In the genomic region with DNA sequence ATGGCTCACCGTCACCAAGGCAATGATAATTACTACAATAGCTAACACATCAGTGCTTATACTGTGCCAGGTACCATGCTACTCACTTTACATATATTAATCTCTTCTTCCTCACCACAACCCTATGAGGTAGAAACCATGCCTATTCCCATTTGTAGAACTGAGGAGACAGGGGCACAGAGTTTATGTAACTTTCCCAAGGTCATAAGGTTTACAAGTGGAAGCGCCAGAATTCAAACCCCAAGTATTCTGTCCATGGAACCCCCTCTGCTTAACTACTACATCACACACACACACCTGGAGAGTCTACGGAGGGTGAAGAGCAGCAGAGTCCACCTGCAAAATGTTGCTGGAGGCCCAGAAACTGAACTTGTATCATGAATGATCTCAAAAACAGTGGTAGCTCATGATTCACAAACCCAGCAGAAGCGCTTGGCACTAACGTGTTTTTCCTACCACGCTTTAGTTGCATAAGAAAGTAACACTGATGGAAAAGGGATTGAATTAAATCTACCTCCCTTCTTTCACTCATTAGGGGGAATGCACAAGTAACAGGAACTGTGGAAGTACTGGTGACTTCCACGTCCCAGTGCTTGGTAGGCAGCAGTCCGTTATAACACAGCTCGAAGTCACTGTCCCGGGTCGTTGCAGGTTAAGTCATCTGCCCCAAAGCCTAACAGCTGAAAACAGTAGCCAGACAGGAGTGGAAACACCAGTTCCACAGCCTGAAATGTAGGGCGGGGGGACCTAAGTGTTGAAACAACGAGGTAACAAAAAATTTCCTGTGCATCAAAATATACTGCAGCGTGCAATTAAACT, we compare ENCODE assay signal across 9 cellular contexts. TPM values are rescaled to one million over a fixed set of nuclear protein-coding genes. Genes with fewer than 3 reads are reported as not detected.
DNase-seq lines count a peak whose midpoint lies in the region; ATAC-seq, FAIRE-seq and TF ChIP-seq lines count a peak whose summit lies in the region.
"Had no signal": no experiment of that assay in that cellular context is flagged by ENCODE, and none has a peak within 500 bp of the region (broad histone marks: within the 10 kb centered on the region; RNA-seq: fewer than 3 reads in every experiment).

No MANE protein-coding gene starts in this region.

- H3K4me3 ChIP-seq in BE2C (ENCODE audit: low read depth, low read length) (peak overlapping the region; percentile 30), HL-60 (replicated peaks; ENCODE audit: insufficient read depth, low read length) (0 out of 2 replicates have a peak overlapping the region, but pooled peaks have one; percentile 7), astrocyte (ENCODE audit: insufficient read depth, low read depth, low read length) (no peak overlapping the region), lower lobe of right lung (peak overlapping the region; percentile 89)

- H3K36me3 ChIP-seq in BE2C (no peaks in the 10 kb centered on the region), astrocyte (ENCODE audit: insufficient read depth, low read length) (no peaks in the 10 kb centered on the region), lower lobe of right lung (no peaks in the 10 kb centered on the region)

- peaks cover 13% of the 10 kb centered on the region for H4K20me1 ChIP-seq in astrocyte (ENCODE audit: insufficient read depth, low read length)

- H2AFZ ChIP-seq in astrocyte (ENCODE audit: low read depth, low read length) = no peak overlapping the region

- H3K4me1 Mint-ChIP-seq in astrocyte (ENCODE audit: low read depth, unreplicated experiment) = peaks cover 18% of the 10 kb centered on the region

- no peaks in the 10 kb centered on the region for H3K36me3 Mint-ChIP-seq in astrocyte (ENCODE audit: low read depth, unreplicated experiment)

- no peak for ATAC-seq in lower lobe of right lung
- no peak for ATAC-seq in GM21737 (IDR thresholded peaks at IDR 0.05; ENCODE audit: unreplicated experiment)
- no peak for ATAC-seq in HG02973 (IDR thresholded peaks at IDR 0.05; ENCODE audit: unreplicated experiment)
- ATAC-seq in HG03280 (IDR thresholded peaks at IDR 0.05; ENCODE audit: unreplicated experiment) = no peak

- H3K9me3 Mint-ChIP-seq in astrocyte (ENCODE audit: unreplicated experiment) = no peaks in the 10 kb centered on the region

- peak overlapping the region; percentile 74 for H3K4me2 ChIP-seq in astrocyte (ENCODE audit: low read length)

- H3K27ac Mint-ChIP-seq in astrocyte (ENCODE audit: unreplicated experiment) = peak overlapping the region; percentile 75

- TF ChIP-seq CTCF in BE2C (IDR thresholded peaks at IDR 0.05; ENCODE audit: low read depth, low read length) (no peak), HL-60 (IDR thresholded peaks at IDR 0.05; ENCODE audit: insufficient read depth, low read length) (no peak), astrocyte (IDR thresholded peaks at IDR 0.05; ENCODE audit: insufficient read depth, low read depth, low read length) (no peak), lower lobe of right lung (IDR thresholded peaks at IDR 0.05) (no peak)

- peaks cover 47% of the 10 kb centered on the region for H3K79me2 ChIP-seq in astrocyte (ENCODE audit: insufficient read depth, low read length)

- DNase-seq in BE2C (no peak), HL-60 (ENCODE audit: low read depth in 1 of 2, low spot score in 1 of 2) (peak; percentile 23 to 54), astrocyte (ENCODE audit: low read depth) (no peak), lower lobe of right lung (no peak), frontal cortex (ENCODE audit: low spot score in 2 of 2) (no peak)
- DNase-seq: foreskin keratinocyte had no signal

- peak overlapping the region; percentile 83 for H3K4me3 Mint-ChIP-seq in astrocyte (ENCODE audit: unreplicated experiment)

- intact Hi-C loops in lower lobe of right lung (cut with DNase I) = no loop called here

- no peaks in the 10 kb centered on the region for H3K27me3 ChIP-seq in BE2C
- no peaks in the 10 kb centered on the region for H3K27me3 ChIP-seq in HL-60 (ENCODE audit: insufficient read depth, poor library complexity, severe bottlenecking)
- no peaks in the 10 kb centered on the region for H3K27me3 ChIP-seq in astrocyte (ENCODE audit: insufficient read depth, low read length)
- no peaks in the 10 kb centered on the region for H3K27me3 ChIP-seq in lower lobe of right lung (ENCODE audit: low read depth)
- H3K27me3 ChIP-seq: foreskin keratinocyte had no signal

- FAIRE-seq in astrocyte (lab: Jason Lieb, UNC) (no peak), frontal cortex (lab: Jason Lieb, UNC) (no peak)

- H3K9me3 ChIP-seq in BE2C (no peaks in the 10 kb centered on the region), astrocyte (ENCODE audit: insufficient read depth, low read depth, low read length) (no peaks in the 10 kb centered on the region), lower lobe of right lung (no peaks in the 10 kb centered on the region)

- H3K4me1 ChIP-seq in BE2C = peaks cover 5% of the 10 kb centered on the region; the same call in 1 of the 2 replicates
- peaks cover 8% of the 10 kb centered on the region for H3K4me1 ChIP-seq in astrocyte (ENCODE audit: insufficient read depth, low read length)
- H3K4me1 ChIP-seq in lower lobe of right lung = peaks cover 25% of the 10 kb centered on the region
- H3K4me1 ChIP-seq: foreskin keratinocyte had no signal

- H3K9ac ChIP-seq in astrocyte (ENCODE audit: low read length) = no peak overlapping the region

- H3K27ac ChIP-seq in HL-60 (replicated peaks) = peak overlapping the region; percentile 17
- H3K27ac ChIP-seq in astrocyte (ENCODE audit: low read depth, low read length) = no peak overlapping the region
- H3K27ac ChIP-seq in lower lobe of right lung = no peak overlapping the region

- no peaks in the 10 kb centered on the region for H3K27me3 Mint-ChIP-seq in astrocyte (ENCODE audit: low read depth, unreplicated experiment)

RNA-seq across cellular contexts. Expression of a gene that starts 2.0 kb away (rescaled TPM):
- 3.2 TPM for polyA plus RNA-seq in BE2C (2012; ENCODE audit: insufficient read depth, insufficient read length, low read depth)
- total RNA-seq in astrocyte = 24.4 and 24.8 TPM in 2 replicates
- total RNA-seq in lower lobe of right lung = 64.0 TPM
- 28.1 TPM for total RNA-seq in frontal cortex

Comparison
In these comparisons a context has a peak if more than half of its experiments do, and no peak if none do; other contexts are left out.
1. DNase-seq: peak in HL-60 (2 of 2); none in BE2C (single experiment), astrocyte (single experiment), lower lobe of right lung (single experiment) and frontal cortex (0 of 2).